ENCODE assay signal across 1 cellular context in the genomic region with DNA sequence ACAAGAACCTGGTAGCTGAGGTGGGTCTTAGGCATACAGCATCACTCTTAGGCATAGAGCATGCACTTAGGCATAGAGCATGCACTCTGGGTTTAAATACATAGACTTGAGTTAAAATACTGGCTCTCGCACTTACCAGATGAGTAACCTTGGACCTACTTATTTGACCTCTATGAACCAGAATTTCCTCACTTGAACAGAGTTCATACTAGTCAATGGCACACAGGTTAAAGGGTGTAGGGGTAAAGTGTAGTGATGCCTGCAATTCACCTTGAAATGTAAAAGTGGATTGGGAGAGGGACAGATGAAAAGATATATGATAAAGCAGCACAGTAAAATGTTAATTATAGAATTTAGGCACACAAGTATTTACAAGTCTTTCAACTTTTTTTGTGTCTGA.
TF ChIP-seq lines count a peak whose summit lies in the region.

No MANE protein-coding gene starts in this region.

TF ChIP-seq in IMR-90, 13 proteins besides CTCF, POLR2A, EP300 and RAD21 (continued from another document):
- TF ChIP-seq, protein P1, sequence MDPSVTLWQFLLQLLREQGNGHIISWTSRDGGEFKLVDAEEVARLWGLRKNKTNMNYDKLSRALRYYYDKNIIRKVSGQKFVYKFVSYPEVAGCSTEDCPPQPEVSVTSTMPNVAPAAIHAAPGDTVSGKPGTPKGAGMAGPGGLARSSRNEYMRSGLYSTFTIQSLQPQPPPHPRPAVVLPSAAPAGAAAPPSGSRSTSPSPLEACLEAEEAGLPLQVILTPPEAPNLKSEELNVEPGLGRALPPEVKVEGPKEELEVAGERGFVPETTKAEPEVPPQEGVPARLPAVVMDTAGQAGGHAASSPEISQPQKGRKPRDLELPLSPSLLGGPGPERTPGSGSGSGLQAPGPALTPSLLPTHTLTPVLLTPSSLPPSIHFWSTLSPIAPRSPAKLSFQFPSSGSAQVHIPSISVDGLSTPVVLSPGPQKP (IDR thresholded peaks at IDR 0.05; ENCODE audit: borderline replicate concordance, low read depth, low read length), result no peak
- TF ChIP-seq, protein P2, sequence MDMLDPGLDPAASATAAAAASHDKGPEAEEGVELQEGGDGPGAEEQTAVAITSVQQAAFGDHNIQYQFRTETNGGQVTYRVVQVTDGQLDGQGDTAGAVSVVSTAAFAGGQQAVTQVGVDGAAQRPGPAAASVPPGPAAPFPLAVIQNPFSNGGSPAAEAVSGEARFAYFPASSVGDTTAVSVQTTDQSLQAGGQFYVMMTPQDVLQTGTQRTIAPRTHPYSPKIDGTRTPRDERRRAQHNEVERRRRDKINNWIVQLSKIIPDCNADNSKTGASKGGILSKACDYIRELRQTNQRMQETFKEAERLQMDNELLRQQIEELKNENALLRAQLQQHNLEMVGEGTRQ (IDR thresholded peaks at IDR 0.05; ENCODE audit: low read depth, low read length), result no peak
- TF ChIP-seq BHLHE40 (IDR thresholded peaks at IDR 0.05; ENCODE audit: low read depth, low read length) (no peak), NFE2L2 (IDR thresholded peaks at IDR 0.05; ENCODE audit: low read depth, low read length) (no peak), CHD1 (IDR thresholded peaks at IDR 0.05; ENCODE audit: low read depth, low read length) (no peak), RFX5 (IDR thresholded peaks at IDR 0.05; ENCODE audit: low read depth, low read length) (no peak), SMC3 (IDR thresholded peaks at IDR 0.05; ENCODE audit: low read depth, low read length) (no peak), RCOR1 (IDR thresholded peaks at IDR 0.05; ENCODE audit: insufficient replicate concordance, low read length) (no peak)
